In genomic region chr15:36040173-36040572, GRCh38 we compare ENCODE assay signal across 14 cellular contexts.
DNase-seq lines count a peak whose midpoint lies in the region; TF ChIP-seq lines count a peak whose summit lies in the region.
"Had no signal": no experiment of that assay in that cellular context is flagged by ENCODE, and none has a peak within 500 bp of the region (broad histone marks: within the 10 kb centered on the region; RNA-seq: fewer than 3 reads in every experiment).

No MANE protein-coding gene starts in this region.

- 40 to 60% methylated on average over 1 to 3 of the region's 3 CpGs for WGBS in endodermal cell (ENCODE audit: insufficient coverage in 1 of 2, insufficient read length in 1 of 2), 2 experiments
- WGBS in mesendoderm (ENCODE audit: extremely low coverage, insufficient coverage, low lambda C conversion rate), result no CpG with 5 or more reads among the region's 3 CpGs
- WGBS in transverse colon (ENCODE audit: low coverage in 1 of 2), 2 donors, result 71 to 80% methylated on average over 2 to 3 of the region's 3 CpGs

- no peak overlapping the region for H2BK15ac ChIP-seq in mesendoderm (replicated peaks; ENCODE audit: low read depth)

- H3K27me3 ChIP-seq in HAP-1 (ENCODE audit: low read depth), result no peaks in the 10 kb centered on the region
- H3K27me3 ChIP-seq in endodermal cell (ENCODE audit: control insufficient read depth, insufficient read depth, low read length, poor library complexity, severe bottlenecking), result peaks cover 7% of the 10 kb centered on the region
- peaks cover 3% of the 10 kb centered on the region for H3K27me3 ChIP-seq in mesendoderm (ENCODE audit: insufficient read depth, low read length, poor library complexity)
- no peaks in the 10 kb centered on the region for H3K27me3 ChIP-seq in transverse colon

- H3K9ac ChIP-seq in endodermal cell (ENCODE audit: extremely low read depth, low read length, poor library complexity, severe bottlenecking) (no peak overlapping the region), mesendoderm (ENCODE audit: low read length) (no peak overlapping the region)

- no peak for TF ChIP-seq EP300 in transverse colon (IDR thresholded peaks at IDR 0.05; ENCODE audit: low read depth)

- no peaks in the 10 kb centered on the region for H3K79me1 ChIP-seq in mesendoderm (ENCODE audit: low read length)

- H4K5ac ChIP-seq in mesendoderm (ENCODE audit: low read length), result no peak overlapping the region

- H3K36me3 ChIP-seq in HAP-1 (replicated peaks), result no peaks in the 10 kb centered on the region
- no peaks in the 10 kb centered on the region for H3K36me3 ChIP-seq in endodermal cell (ENCODE audit: control insufficient read depth, insufficient read depth, low read length)
- no peaks in the 10 kb centered on the region for H3K36me3 ChIP-seq in mesendoderm (ENCODE audit: control insufficient read depth, insufficient read depth, low read length)
- no peaks in the 10 kb centered on the region for H3K36me3 ChIP-seq in transverse colon

- H3K4ac ChIP-seq in mesendoderm (ENCODE audit: low read depth, low read length), result no peak overlapping the region

- H3K56ac ChIP-seq in mesendoderm (ENCODE audit: low read length), result no peak overlapping the region

- H3K4me3 ChIP-seq in HAP-1, result no peak overlapping the region
- no peak overlapping the region for H3K4me3 ChIP-seq in endodermal cell (ENCODE audit: low read length)
- no peak overlapping the region for H3K4me3 ChIP-seq in mesendoderm (ENCODE audit: low read length)
- H3K4me3 ChIP-seq in transverse colon, result no peak overlapping the region
- H3K4me3 ChIP-seq: A549, GM12878 had no signal

- no peak overlapping the region for H3K27ac ChIP-seq in endodermal cell (ENCODE audit: low read depth, low read length)
- no peak overlapping the region for H3K27ac ChIP-seq in mesendoderm (ENCODE audit: low read depth, low read length)
- H3K27ac ChIP-seq in transverse colon, result no peak overlapping the region
- H3K27ac ChIP-seq: A549, C4-2B had no signal

- in situ Hi-C loops in HAP-1 (cut with MboI; ENCODE audit: low sequenced_read_pairs), result no loop called here
- in situ Hi-C loops in transverse colon (cut with MboI; ENCODE audit: low pct_ligation_motif_present in 1 of 4, low pct_unique_long_range_greater_than_20kb in 1 of 4, low sequenced_read_pairs in 3 of 4), result no loop called here

- no peaks in the 10 kb centered on the region for H3K36me3 Mint-ChIP-seq in endodermal cell (ENCODE audit: low read depth)

- H3K27me3 Mint-ChIP-seq in endodermal cell (ENCODE audit: insufficient read depth), result peaks cover 34% of the 10 kb centered on the region
- H3K27me3 Mint-ChIP-seq: CD4-positive, alpha-beta T cell had no signal

- peak; percentile 67 to 95 for DNase-seq in HAP-1 (ENCODE audit: low spot score in 2 of 2)
- DNase-seq in endodermal cell, result peak; percentile 83
- DNase-seq in mesendoderm, result peak; percentile 77
- DNase-seq in Kasumi-1 (lab: John Stamatoyannopoulos, UW), result no peak
- no peak for DNase-seq in transverse colon
- no peak for DNase-seq in NCI-H345 treated with DMSO at 0.1 percent for 48 hours (lab: John Stamatoyannopoulos, UW; ENCODE audit: unreplicated experiment)
- DNase-seq: AML-193; Caco-2; CD4-positive, alpha-beta T cell; GF-D8; KG1 had no signal

- no peak overlapping the region for H3K18ac ChIP-seq in mesendoderm (ENCODE audit: low read length)

- no peak overlapping the region for H2BK120ac ChIP-seq in mesendoderm (ENCODE audit: low read depth, low read length)

- no peaks in the 10 kb centered on the region for H3K79me2 ChIP-seq in mesendoderm (ENCODE audit: control insufficient read depth, insufficient read depth, low read length)

- no peaks in the 10 kb centered on the region for H3K9me3 Mint-ChIP-seq in endodermal cell

- H4K8ac ChIP-seq in mesendoderm (ENCODE audit: low read depth, low read length), result no peak overlapping the region

- TF ChIP-seq POLR2A in transverse colon (IDR thresholded peaks at IDR 0.05), result no peak

- intact Hi-C loops in transverse colon (cut with DNase I; ENCODE audit: low total_unique reads), result no loop called here

- no peak overlapping the region for H3K4me2 ChIP-seq in mesendoderm (ENCODE audit: low read length)
- H3K4me2 ChIP-seq: A549 had no signal

- H2BK5ac ChIP-seq in mesendoderm (ENCODE audit: low read length), result no peak overlapping the region

- H3K9me3 ChIP-seq in HAP-1 (0 out of 2 replicates have a peak, but pooled peaks cover 3% of the 10 kb centered on the region), endodermal cell (ENCODE audit: control insufficient read depth, low read length) (no peaks in the 10 kb centered on the region), transverse colon (no peaks in the 10 kb centered on the region)
- H3K9me3 ChIP-seq: A549, Caco-2 had no signal

- TF ChIP-seq CTCF in endodermal cell (conservative IDR thresholded peaks at IDR 0.05), result no peak
- no peak for TF ChIP-seq CTCF in transverse colon (IDR thresholded peaks at IDR 0.05)

- no peak overlapping the region for H2AK5ac ChIP-seq in mesendoderm (ENCODE audit: low read length)

- H3K4me1 Mint-ChIP-seq in endodermal cell, result peaks cover 13% of the 10 kb centered on the region

- peaks cover 16% of the 10 kb centered on the region for H3K4me1 ChIP-seq in HAP-1
- H3K4me1 ChIP-seq in endodermal cell (ENCODE audit: control insufficient read depth, insufficient read depth, low read length), result no peaks in the 10 kb centered on the region
- H3K4me1 ChIP-seq in mesendoderm (ENCODE audit: control insufficient read depth, low read depth, low read length), result no peaks in the 10 kb centered on the region
- H3K4me1 ChIP-seq in transverse colon, result no peaks in the 10 kb centered on the region
- H3K4me1 ChIP-seq: A549, Caco-2 had no signal

- H3K27ac Mint-ChIP-seq in endodermal cell, result no peak overlapping the region
- H3K27ac Mint-ChIP-seq: CD4-positive, alpha-beta T cell had no signal

- no peak overlapping the region for H3K4me3 Mint-ChIP-seq in endodermal cell
- H3K4me3 Mint-ChIP-seq: CD4-positive, alpha-beta T cell had no signal

- H3K23ac ChIP-seq in mesendoderm (ENCODE audit: low read length), result no peak overlapping the region

Comparison
In these comparisons a context has a peak if more than half of its experiments do, and no peak if none do; other contexts are left out.
1. DNase-seq: peak in HAP-1 (2 of 2), endodermal cell (single experiment) and mesendoderm (single experiment); none in Kasumi-1 (0 of 2), transverse colon (single experiment) and NCI-H345 treated with DMSO at 0.1 percent for 48 hours (single experiment).